Comparison of ENCODE assay signal across 8 cellular contexts in the genomic region with DNA sequence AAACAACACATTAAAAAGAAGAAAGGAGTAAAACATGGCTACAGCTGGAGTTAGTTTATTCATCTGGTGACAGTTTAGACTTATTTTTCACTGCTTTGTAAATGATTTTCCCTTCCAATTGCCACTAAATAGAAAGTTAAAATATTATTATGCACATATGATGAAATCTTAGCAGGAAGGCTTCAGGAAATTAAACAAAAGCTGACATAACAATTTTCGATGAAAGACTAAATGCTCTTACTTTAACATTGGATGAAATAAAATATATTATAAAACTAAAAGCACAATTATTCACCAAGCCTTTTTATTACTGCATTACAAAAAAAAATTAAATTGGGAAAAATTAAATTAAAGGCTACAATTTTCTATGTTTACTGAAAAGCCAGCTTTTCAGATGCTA.
"Had no signal": no experiment of that assay in that cellular context is flagged by ENCODE, and none has a peak within 500 bp of the region (broad histone marks: within the 10 kb centered on the region; RNA-seq: fewer than 3 reads in every experiment).

No MANE protein-coding gene starts in this region.

- DNase-seq: GM23248, GOT3, H7, HFFc6, KG1 had no signal

- H3K9ac ChIP-seq: GM23248 had no signal

- H3K36me3 ChIP-seq: HAP-1 had no signal

- H3K4me3 ChIP-seq: GM23248, HAP-1 had no signal

- H3K9me3 ChIP-seq: HAP-1 had no signal

- ATAC-seq: HCT116 had no signal

- H3K4me1 ChIP-seq: HAP-1 had no signal

- H3K27ac ChIP-seq: GM23248, HL-60 had no signal

- H2AFZ ChIP-seq: GM23248 had no signal
